In the genomic region with DNA sequence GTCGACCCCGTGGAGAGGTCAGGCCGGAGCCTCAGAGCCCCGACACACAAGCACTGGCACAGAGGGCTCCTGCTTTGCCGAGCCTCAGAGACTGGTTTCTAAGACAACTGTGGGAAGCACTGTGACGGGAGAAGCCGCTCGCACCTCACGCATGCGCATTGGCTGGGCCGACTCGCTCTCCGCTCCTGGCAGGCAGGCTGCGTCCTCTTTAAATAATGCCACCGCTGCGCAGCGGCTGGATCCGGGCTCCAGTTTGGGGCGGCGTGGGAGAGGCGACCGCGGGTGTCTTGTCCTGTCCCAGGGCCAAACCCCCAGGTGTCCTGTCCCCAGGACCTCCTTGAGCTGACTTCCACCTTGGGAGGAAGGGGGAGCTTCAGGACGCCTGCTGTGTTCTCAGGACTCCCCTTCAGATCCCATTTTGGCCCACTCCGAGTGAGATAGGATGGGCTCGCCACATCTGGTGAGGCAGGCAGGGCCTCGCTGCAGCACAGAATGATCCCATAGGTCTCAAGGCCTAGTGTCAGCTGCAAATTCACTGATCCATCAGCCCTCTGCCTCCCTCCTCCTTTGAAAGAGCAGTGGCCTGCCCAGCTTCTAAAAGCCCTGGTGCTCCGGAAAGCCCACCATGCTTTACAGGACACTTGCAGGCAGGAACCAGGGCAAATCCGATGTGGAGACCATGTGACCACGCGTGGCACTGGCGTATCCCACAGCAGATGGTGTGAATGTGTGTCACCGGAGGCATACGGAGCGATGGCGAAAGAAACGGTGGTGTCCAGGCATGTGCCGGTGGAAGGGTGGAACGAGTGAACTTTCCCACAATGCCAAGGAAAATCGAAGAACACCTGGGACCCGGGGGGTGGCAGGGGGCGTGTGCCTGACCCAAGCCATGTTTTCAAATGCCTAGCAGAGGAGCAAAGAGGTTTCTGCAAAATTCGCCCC, we compare ENCODE assay signal across 8 cellular contexts.
DNase-seq lines count a peak whose midpoint lies in the region; ATAC-seq, FAIRE-seq and TF ChIP-seq lines count a peak whose summit lies in the region.

No MANE protein-coding gene starts in this region.

- H3K4me3 ChIP-seq in A549, result peak overlapping the region; percentile 30

- H3K36me3 Mint-ChIP-seq in activated CD4-positive, alpha-beta T cell treated with anti-CD3 and anti-CD28 coated beads, Interleukin-2, amount 10 ng/mL, durations not matched to agents 7 days and 5 days (ENCODE audit: low read depth), result no peaks in the 10 kb centered on the region

- no peak for FAIRE-seq in A549 (lab: Jason Lieb, UNC)

- 28% methylated on average over 39 of the region's 43 CpGs for WGBS in A549 (ENCODE audit: missing lambda C conversion rate)

- H3K4me2 ChIP-seq in A549, result peak overlapping the region; percentile 74

- CTCF ChIA-PET in A549 (lab: Yijun Ruan, JAX), result no interaction called here
- CTCF ChIA-PET in activated CD4-positive, alpha-beta T cell treated with anti-CD3 and anti-CD28 coated beads, Interleukin-2, amount 10 ng/mL, durations not matched to agents 7 days and 5 days (lab: Charles Lee), result no interaction called here

- peak overlapping the region; percentile 13 to 73; a peak in 4 of 6 replicates for H3K27ac ChIP-seq in A549
- H3K27ac ChIP-seq in cingulate gyrus (ENCODE audit: low read depth, low read length), result peak overlapping the region; percentile 47

- H3K27me3 Mint-ChIP-seq in activated CD4-positive, alpha-beta T cell treated with anti-CD3 and anti-CD28 coated beads, Interleukin-2, amount 10 ng/mL, durations not matched to agents 7 days and 5 days, result peaks cover 63% of the 10 kb centered on the region

- no peak for TF ChIP-seq POLR2A in A549 (IDR thresholded peaks at IDR 0.05; ENCODE audit: low read length)

- peak overlapping the region; percentile 47 for H3K4me3 Mint-ChIP-seq in activated CD4-positive, alpha-beta T cell treated with anti-CD3 and anti-CD28 coated beads, Interleukin-2, amount 10 ng/mL, durations not matched to agents 7 days and 5 days

- no peak for TF ChIP-seq RAD21 in A549 (conservative IDR thresholded peaks at IDR 0.05 in 1 of 2, IDR thresholded peaks at IDR 0.05 in 1 of 2)

- H3K27ac Mint-ChIP-seq in activated CD4-positive, alpha-beta T cell treated with anti-CD3 and anti-CD28 coated beads, Interleukin-2, amount 10 ng/mL, durations not matched to agents 7 days and 5 days, result no peak overlapping the region

- DNase-seq in A549 (ENCODE audit: low read depth in 1 of 2, low spot score in 1 of 2) (peak; percentile 58 to 82), GM20000 (ENCODE audit: low spot score) (peak; percentile 48), NCI-H2171 treated with DMSO at 0.1 percent for 48 hours (lab: John Stamatoyannopoulos, UW) (peak; percentile 86), kidney tubule cell (ENCODE audit: low spot score) (peak; percentile 80)
- peak; percentile 75 for DNase-seq in activated CD4-positive, alpha-beta T cell treated with anti-CD3 and anti-CD28 coated beads, Interleukin-2, amount 10 ng/mL, durations not matched to agents 7 days and 5 days
- DNase-seq in stimulated activated CD4-positive, alpha-beta T cell treated with anti-CD3 and anti-CD28 coated beads, Interleukin-2, amount 100 ng/mL, for 24 hours, result peak; percentile 77 to 81

- H3K9me3 Mint-ChIP-seq in activated CD4-positive, alpha-beta T cell treated with anti-CD3 and anti-CD28 coated beads, Interleukin-2, amount 10 ng/mL, durations not matched to agents 7 days and 5 days, result no peaks in the 10 kb centered on the region

- peaks cover 35% of the 10 kb centered on the region for H3K4me1 Mint-ChIP-seq in activated CD4-positive, alpha-beta T cell treated with anti-CD3 and anti-CD28 coated beads, Interleukin-2, amount 10 ng/mL, durations not matched to agents 7 days and 5 days

- POLR2A ChIA-PET in A549 (lab: Yijun Ruan, JAX), result no interaction called here
- POLR2A ChIA-PET in activated CD4-positive, alpha-beta T cell treated with anti-CD3 and anti-CD28 coated beads, Interleukin-2, amount 10 ng/mL, durations not matched to agents 7 days and 5 days (lab: Charles Lee), result no interaction called here

- H3K4me1 ChIP-seq in A549, result peaks cover 22% of the 10 kb centered on the region; the same call in 2 of the 3 replicates

- no peak for TF ChIP-seq EP300 in A549 (IDR thresholded peaks at IDR 0.05)

- no peak for TF ChIP-seq CTCF in A549 (IDR thresholded peaks at IDR 0.05)
- no peak for TF ChIP-seq CTCF in GM20000 (IDR thresholded peaks at IDR 0.05; ENCODE audit: extremely low read depth, missing control alignments)

- ATAC-seq in A549 (peak; percentile 58 to 63; a peak in 5 of 6 replicates), HG02571 (IDR thresholded peaks at IDR 0.05; ENCODE audit: unreplicated experiment) (no peak)

- H3K9me3 ChIP-seq in A549, result no peaks in the 10 kb centered on the region

TF ChIP-seq in A549, 52 proteins besides CTCF, POLR2A, EP300 and RAD21:
- TF ChIP-seq CHD4 (IDR thresholded peaks at IDR 0.05; ENCODE audit: borderline replicate concordance), result no peak
- no peak for TF ChIP-seq MAZ (IDR thresholded peaks at IDR 0.05; ENCODE audit: borderline replicate concordance, low read depth, low read length)
- TF ChIP-seq MAX (IDR thresholded peaks at IDR 0.05), result peak; percentile 16; the same call in 1 of the 2 replicates
- TF ChIP-seq MAFK (IDR thresholded peaks at IDR 0.05; ENCODE audit: partially characterized antibody), result no peak
- TF ChIP-seq EHMT2 (IDR thresholded peaks at IDR 0.05; ENCODE audit: low read depth), result no peak
- TF ChIP-seq PBX3 (IDR thresholded peaks at IDR 0.05), result no peak
- no peak for TF ChIP-seq HMGXB4 (CRISPR knock-in tag; IDR thresholded peaks at IDR 0.05; ENCODE audit: borderline replicate concordance)
- no peak for TF ChIP-seq CEBPB (IDR thresholded peaks at IDR 0.05)
